In the genomic region with DNA sequence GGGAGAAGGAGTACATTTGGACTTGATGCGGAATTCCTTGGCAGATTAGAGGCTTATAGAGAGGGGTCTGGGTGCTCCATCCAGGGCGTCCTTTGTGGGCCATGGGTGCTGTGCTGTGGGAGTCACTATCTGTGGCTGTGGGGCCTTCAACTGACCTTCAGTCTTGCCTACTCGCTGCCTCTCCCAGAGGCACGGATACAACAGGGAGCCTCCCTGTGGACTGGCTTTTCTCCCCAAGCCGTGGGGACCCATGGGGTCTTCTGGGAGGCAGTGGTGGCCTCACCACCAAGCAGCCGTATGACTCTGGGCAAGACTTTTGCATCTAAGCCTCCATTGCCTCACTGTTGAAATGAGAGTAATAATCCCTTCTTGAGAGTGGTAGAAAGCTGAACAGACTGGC, we compare ENCODE assay signal across 1 cellular context.
TF ChIP-seq lines count a peak whose summit lies in the region.

No MANE protein-coding gene starts in this region.

TF ChIP-seq in HepG2, 621 proteins besides CTCF, POLR2A, EP300 and RAD21 (continued from another document):
- TF ChIP-seq, protein P1, sequence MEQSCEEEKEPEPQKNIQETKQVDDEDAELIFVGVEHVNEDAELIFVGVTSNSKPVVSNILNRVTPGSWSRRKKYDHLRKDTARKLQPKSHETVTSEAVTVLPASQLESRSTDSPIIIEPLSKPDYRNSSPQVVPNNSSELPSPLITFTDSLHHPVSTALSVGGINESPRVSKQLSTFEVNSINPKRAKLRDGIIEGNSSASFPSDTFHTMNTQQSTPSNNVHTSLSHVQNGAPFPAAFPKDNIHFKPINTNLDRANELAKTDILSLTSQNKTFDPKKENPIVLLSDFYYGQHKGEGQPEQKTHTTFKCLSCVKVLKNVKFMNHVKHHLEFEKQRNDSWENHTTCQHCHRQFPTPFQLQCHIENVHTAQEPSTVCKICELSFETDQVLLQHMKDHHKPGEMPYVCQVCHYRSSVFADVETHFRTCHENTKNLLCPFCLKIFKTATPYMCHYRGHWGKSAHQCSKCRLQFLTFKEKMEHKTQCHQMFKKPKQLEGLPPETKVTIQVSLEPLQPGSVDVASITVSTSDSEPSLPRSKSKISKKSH (CRISPR knock-in tag; IDR thresholded peaks at IDR 0.05; ENCODE audit: borderline replicate concordance), result no peak
